8 cellular contexts compared by ENCODE assay signal in genomic region chr9:20624201-20625002, GRCh38.
A peak's percentile ranks its signal among the peaks of the same experiment; 100 is the strongest.
DNase-seq lines count a peak whose midpoint lies in the region; ATAC-seq, FAIRE-seq and TF ChIP-seq lines count a peak whose summit lies in the region.

No MANE protein-coding gene starts in this region.

- peaks cover 5% of the 10 kb centered on the region for H3K27me3 Mint-ChIP-seq in nephron progenitor cell (ENCODE audit: low read depth, poor library complexity)

- H3K27ac Mint-ChIP-seq in nephron progenitor cell, result no peak overlapping the region

- no peak for FAIRE-seq in urothelium cell line (lab: Jason Lieb, UNC)

- no peaks in the 10 kb centered on the region for H3K9me3 Mint-ChIP-seq in nephron progenitor cell

- ATAC-seq in HG03108 (IDR thresholded peaks at IDR 0.05; ENCODE audit: unreplicated experiment), result peak; percentile 21

- H3K36me3 Mint-ChIP-seq in nephron progenitor cell (ENCODE audit: low read depth), result no peaks in the 10 kb centered on the region

- peaks cover 43% of the 10 kb centered on the region for H3K4me1 Mint-ChIP-seq in nephron progenitor cell

- peak; percentile 35 for DNase-seq in activated naive CD4-positive, alpha-beta T cell treated with Interleukin-2 at 50 U/mL for 16 hours
- DNase-seq in activated naive CD4-positive, alpha-beta T cell (lab: John Stamatoyannopoulos, UW), result no peak
- peak; percentile 46 for DNase-seq in NCI-H510A treated with DMSO at 0.1 percent for 48 hours (lab: John Stamatoyannopoulos, UW)
- peak; percentile 34 to 54 for DNase-seq in activated T-cell treated with anti-CD3 and anti-CD28 coated beads, Interleukin-2, amount 50 U/mL, for 48 hours
- DNase-seq in fibroblast of the conjunctiva (ENCODE audit: low read depth), result peak; percentile 67
- DNase-seq in nephron progenitor cell, result peak; percentile 48
- DNase-seq in urothelium cell line (ENCODE audit: low spot score), result peak; percentile 44

- TF ChIP-seq CTCF in nephron progenitor cell (IDR thresholded peaks at IDR 0.05), result peak; percentile 71

- H3K4me3 Mint-ChIP-seq in nephron progenitor cell, result peak overlapping the region; percentile 90

Comparison
In these comparisons a context has a peak if more than half of its experiments do, and no peak if none do; other contexts are left out.
1. DNase-seq: peak in activated naive CD4-positive, alpha-beta T cell treated with Interleukin-2 at 50 U/mL for 16 hours (single experiment), NCI-H510A treated with DMSO at 0.1 percent for 48 hours (single experiment), activated T-cell treated with anti-CD3 and anti-CD28 coated beads, Interleukin-2, amount 50 U/mL, for 48 hours (2 of 2), fibroblast of the conjunctiva (single experiment), nephron progenitor cell (single experiment) and urothelium cell line (single experiment); none in activated naive CD4-positive, alpha-beta T cell (0 of 4).